In genomic region chr2:158378926-158379325, GRCh38 we compare ENCODE assay signal across 23 cellular contexts.
DNase-seq lines count a peak whose midpoint lies in the region; ATAC-seq and TF ChIP-seq lines count a peak whose summit lies in the region.
"Had no signal": no experiment of that assay in that cellular context is flagged by ENCODE, and none has a peak within 500 bp of the region (broad histone marks: within the 10 kb centered on the region; RNA-seq: fewer than 3 reads in every experiment).

No MANE protein-coding gene starts in this region.

- DNase-seq in AG09319 (ENCODE audit: extremely low read depth, low read depth), result peak; percentile 4
- peak; percentile 42 for DNase-seq in EH (ENCODE audit: low read depth)
- DNase-seq in GM04504 (ENCODE audit: low read depth), result peak; percentile 47
- peak; percentile 11 for DNase-seq in fibroblast of gingiva (ENCODE audit: low read depth)
- DNase-seq in NCI-H82 treated with DMSO at 0.1 percent for 48 hours (lab: John Stamatoyannopoulos, UW; ENCODE audit: unreplicated experiment), result no peak
- no peak for DNase-seq in cortex of kidney (lab: John Stamatoyannopoulos, UW)
- no peak for DNase-seq in Right ventricle myocardium inferior (ENCODE audit: missing footprints)
- DNase-seq: 8988T; ACHN; AML-193; BE2C; C1 segment of cervical spinal cord; Calu3; CD4-positive, alpha-beta memory T cell; COR-L47; DMS53; DMS79 treated with DMSO at 0.1 percent for 48 hours; GDM1; H9 had no signal

- intact Hi-C loops in Right ventricle myocardium inferior (cut with DNase I), result no loop called here

- no peak for TF ChIP-seq CTCF in AG09319 (IDR thresholded peaks at IDR 0.05; ENCODE audit: low read depth, low read length)

- ATAC-seq in Right ventricle myocardium inferior, result no peak
- no peak for ATAC-seq in HG02938 (IDR thresholded peaks at IDR 0.05; ENCODE audit: unreplicated experiment)
- ATAC-seq: A549, GM23338, HCT116 had no signal

Comparison
In these comparisons a context has a peak if more than half of its experiments do, and no peak if none do; other contexts are left out.
1. DNase-seq: peak in AG09319 (single experiment), EH (single experiment), GM04504 (single experiment) and fibroblast of gingiva (single experiment); none in NCI-H82 treated with DMSO at 0.1 percent for 48 hours (single experiment), cortex of kidney (single experiment) and Right ventricle myocardium inferior (single experiment).